Comparison of ENCODE assay signal across 1 cellular context in the genomic region with DNA sequence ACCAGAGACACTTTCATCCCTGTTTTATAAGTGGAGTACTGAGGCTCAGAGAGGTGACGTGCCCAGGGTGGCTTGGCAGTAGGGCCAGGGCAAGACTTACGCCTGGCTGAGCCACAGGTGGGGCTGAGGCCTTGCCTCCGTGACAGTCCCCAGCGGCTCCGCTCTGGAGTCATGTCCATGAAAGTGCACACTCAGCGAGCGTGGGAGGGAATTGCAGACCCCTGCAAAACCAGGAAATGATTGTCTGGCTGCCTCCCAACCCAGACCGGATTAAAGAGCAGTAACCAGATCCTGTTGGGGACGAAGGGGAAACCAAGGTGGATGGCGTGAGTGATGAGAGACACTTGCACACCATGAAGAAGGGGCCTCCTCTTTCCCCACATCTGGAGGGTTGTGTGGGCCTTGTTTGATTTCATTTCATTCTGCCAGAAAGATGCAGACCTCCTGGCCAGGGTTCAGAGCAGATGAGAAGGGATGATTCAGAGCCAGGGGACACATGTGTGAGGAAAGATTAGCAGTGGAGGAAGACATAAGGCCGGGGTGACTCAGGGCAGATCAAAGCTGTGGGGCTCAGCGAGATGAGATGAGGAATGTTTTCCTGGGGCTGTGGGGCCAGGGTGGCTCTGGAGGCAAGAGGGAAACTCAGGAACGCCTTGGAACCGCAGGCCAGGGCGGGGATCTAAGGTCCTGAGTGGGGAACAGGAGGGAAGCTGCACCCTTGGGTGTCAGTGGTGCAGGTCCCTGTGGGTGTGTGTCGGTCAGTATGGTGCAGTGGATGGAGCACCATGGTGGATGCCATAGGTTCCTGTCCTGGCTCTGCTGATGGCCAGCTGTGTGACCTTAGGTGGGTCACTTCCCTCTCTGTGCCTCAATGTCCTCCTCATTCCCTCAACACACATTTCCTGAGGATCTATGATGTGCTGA.
TF ChIP-seq lines count a peak whose summit lies in the region.

No MANE protein-coding gene starts in this region.

TF ChIP-seq in IMR-90, 13 proteins besides CTCF, POLR2A, EP300 and RAD21:
- TF ChIP-seq NFE2L2 (IDR thresholded peaks at IDR 0.05; ENCODE audit: low read depth, low read length) (no peak), RCOR1 (IDR thresholded peaks at IDR 0.05; ENCODE audit: insufficient replicate concordance, low read length) (peak; percentile 95), MAZ (IDR thresholded peaks at IDR 0.05; ENCODE audit: borderline replicate concordance, low read depth, low read length) (peak; percentile 80; the same call in 1 of the 2 replicates), BHLHE40 (IDR thresholded peaks at IDR 0.05; ENCODE audit: low read depth, low read length) (peak; percentile 76), FOS (IDR thresholded peaks at IDR 0.05; ENCODE audit: low read depth, low read length) (peak; percentile 93), MAFK (IDR thresholded peaks at IDR 0.05; ENCODE audit: low read depth, low read length) (peak; percentile 24; the same call in 1 of the 2 replicates), MXI1 (IDR thresholded peaks at IDR 0.05; ENCODE audit: borderline replicate concordance, low read depth, low read length) (0 out of 2 replicates have a peak, but pooled peaks have one; percentile 13), RFX5 (IDR thresholded peaks at IDR 0.05; ENCODE audit: low read depth, low read length) (no peak), CHD1 (IDR thresholded peaks at IDR 0.05; ENCODE audit: low read depth, low read length) (no peak), CEBPB (IDR thresholded peaks at IDR 0.05; ENCODE audit: low read depth, low read length) (peak; percentile 78), SMC3 (IDR thresholded peaks at IDR 0.05; ENCODE audit: low read depth, low read length) (no peak)
- TF ChIP-seq, protein P1, sequence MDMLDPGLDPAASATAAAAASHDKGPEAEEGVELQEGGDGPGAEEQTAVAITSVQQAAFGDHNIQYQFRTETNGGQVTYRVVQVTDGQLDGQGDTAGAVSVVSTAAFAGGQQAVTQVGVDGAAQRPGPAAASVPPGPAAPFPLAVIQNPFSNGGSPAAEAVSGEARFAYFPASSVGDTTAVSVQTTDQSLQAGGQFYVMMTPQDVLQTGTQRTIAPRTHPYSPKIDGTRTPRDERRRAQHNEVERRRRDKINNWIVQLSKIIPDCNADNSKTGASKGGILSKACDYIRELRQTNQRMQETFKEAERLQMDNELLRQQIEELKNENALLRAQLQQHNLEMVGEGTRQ (IDR thresholded peaks at IDR 0.05; ENCODE audit: low read depth, low read length): peak; percentile 22; the same call in 1 of the 2 replicates
- TF ChIP-seq, protein P2, sequence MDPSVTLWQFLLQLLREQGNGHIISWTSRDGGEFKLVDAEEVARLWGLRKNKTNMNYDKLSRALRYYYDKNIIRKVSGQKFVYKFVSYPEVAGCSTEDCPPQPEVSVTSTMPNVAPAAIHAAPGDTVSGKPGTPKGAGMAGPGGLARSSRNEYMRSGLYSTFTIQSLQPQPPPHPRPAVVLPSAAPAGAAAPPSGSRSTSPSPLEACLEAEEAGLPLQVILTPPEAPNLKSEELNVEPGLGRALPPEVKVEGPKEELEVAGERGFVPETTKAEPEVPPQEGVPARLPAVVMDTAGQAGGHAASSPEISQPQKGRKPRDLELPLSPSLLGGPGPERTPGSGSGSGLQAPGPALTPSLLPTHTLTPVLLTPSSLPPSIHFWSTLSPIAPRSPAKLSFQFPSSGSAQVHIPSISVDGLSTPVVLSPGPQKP (IDR thresholded peaks at IDR 0.05; ENCODE audit: borderline replicate concordance, low read depth, low read length): no peak
